8 cellular contexts compared by ENCODE assay signal in the genomic region with DNA sequence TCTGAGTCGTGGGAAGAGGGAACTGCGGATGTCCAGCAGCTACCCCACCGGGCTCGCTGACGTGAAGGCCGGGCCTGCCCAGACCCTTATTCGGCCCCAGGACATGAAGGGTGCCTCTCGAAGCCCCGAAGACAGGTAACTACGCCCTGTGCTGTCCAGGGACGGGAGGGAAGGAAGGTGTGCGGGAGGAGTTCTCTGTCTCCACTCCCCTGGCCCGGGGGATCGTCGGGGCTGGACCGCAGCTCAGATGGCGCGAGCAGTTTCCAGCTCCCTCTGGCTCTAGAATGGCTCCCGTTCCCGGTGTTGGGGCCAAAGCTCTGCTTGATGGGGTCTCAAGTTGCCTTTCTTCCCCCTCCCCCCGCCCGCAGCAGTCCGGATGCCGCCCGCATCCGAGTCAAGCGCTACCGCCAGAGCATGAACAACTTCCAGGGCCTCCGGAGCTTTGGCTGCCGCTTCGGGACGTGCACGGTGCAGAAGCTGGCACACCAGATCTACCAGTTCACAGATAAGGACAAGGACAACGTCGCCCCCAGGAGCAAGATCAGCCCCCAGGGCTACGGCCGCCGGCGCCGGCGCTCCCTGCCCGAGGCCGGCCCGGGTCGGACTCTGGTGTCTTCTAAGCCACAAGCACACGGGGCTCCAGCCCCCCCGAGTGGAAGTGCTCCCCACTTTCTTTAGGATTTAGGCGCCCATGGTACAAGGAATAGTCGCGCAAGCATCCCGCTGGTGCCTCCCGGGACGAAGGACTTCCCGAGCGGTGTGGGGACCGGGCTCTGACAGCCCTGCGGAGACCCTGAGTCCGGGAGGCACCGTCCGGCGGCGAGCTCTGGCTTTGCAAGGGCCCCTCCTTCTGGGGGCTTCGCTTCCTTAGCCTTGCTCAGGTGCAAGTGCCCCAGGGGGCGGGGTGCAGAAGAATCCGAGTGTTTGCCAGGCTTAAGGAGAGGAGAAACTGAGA. TPM values are rescaled to one million over a fixed set of nuclear protein-coding genes. Genes with fewer than 3 reads are reported as not detected.
DNase-seq lines count a peak whose midpoint lies in the region; ATAC-seq, FAIRE-seq and TF ChIP-seq lines count a peak whose summit lies in the region.

No MANE protein-coding gene starts in this region.

- H3K4me3 Mint-ChIP-seq in activated CD8-positive, alpha-beta T cell treated with anti-CD3 and anti-CD28 coated beads, Interleukin-2, amount 10 ng/mL, durations not matched to agents 7 days and 5 days: peak overlapping the region; percentile 96
- peak overlapping the region; percentile 93 for H3K4me3 Mint-ChIP-seq in progenitor cell of endocrine pancreas (ENCODE audit: low read depth)

- peaks cover 53% of the 10 kb centered on the region for H3K27me3 Mint-ChIP-seq in activated CD8-positive, alpha-beta T cell treated with anti-CD3 and anti-CD28 coated beads, Interleukin-2, amount 10 ng/mL, durations not matched to agents 7 days and 5 days (ENCODE audit: low read depth)
- peaks cover 74% of the 10 kb centered on the region for H3K27me3 Mint-ChIP-seq in progenitor cell of endocrine pancreas

- H3K4me1 Mint-ChIP-seq in activated CD8-positive, alpha-beta T cell treated with anti-CD3 and anti-CD28 coated beads, Interleukin-2, amount 10 ng/mL, durations not matched to agents 7 days and 5 days (ENCODE audit: low read depth): peaks cover 64% of the 10 kb centered on the region
- H3K4me1 Mint-ChIP-seq in progenitor cell of endocrine pancreas (ENCODE audit: low read depth): peaks cover 27% of the 10 kb centered on the region

- FAIRE-seq in frontal cortex (lab: Jason Lieb, UNC): no peak

- peak; percentile 44 for DNase-seq in stimulated activated CD4-positive, alpha-beta T cell treated with anti-CD3 and anti-CD28 coated beads, Interleukin-15, amount 100 ng/mL, for 24 hours
- no peak for DNase-seq in stimulated activated CD4-positive, alpha-beta T cell treated with anti-CD3 and anti-CD28 coated beads, Interleukin-2, amount 100 ng/mL, for 48 hours
- DNase-seq in activated CD8-positive, alpha-beta T cell treated with anti-CD3 and anti-CD28 coated beads, Interleukin-2, amount 10 ng/mL, durations not matched to agents 7 days and 5 days: no peak
- DNase-seq in frontal cortex (ENCODE audit: low spot score in 2 of 2): peak; percentile 19 to 47
- DNase-seq in progenitor cell of endocrine pancreas (ENCODE audit: low spot score, unreplicated experiment): no peak

- no peaks in the 10 kb centered on the region for H3K9me3 Mint-ChIP-seq in activated CD8-positive, alpha-beta T cell treated with anti-CD3 and anti-CD28 coated beads, Interleukin-2, amount 10 ng/mL, durations not matched to agents 7 days and 5 days (ENCODE audit: insufficient read depth)
- H3K9me3 Mint-ChIP-seq in progenitor cell of endocrine pancreas (ENCODE audit: low read depth): no peaks in the 10 kb centered on the region

- peaks cover 6% of the 10 kb centered on the region for H3K36me3 Mint-ChIP-seq in activated CD8-positive, alpha-beta T cell treated with anti-CD3 and anti-CD28 coated beads, Interleukin-2, amount 10 ng/mL, durations not matched to agents 7 days and 5 days (ENCODE audit: low read depth)
- no peaks in the 10 kb centered on the region for H3K36me3 Mint-ChIP-seq in progenitor cell of endocrine pancreas (ENCODE audit: insufficient read depth)

- no peak for TF ChIP-seq CTCF in progenitor cell of endocrine pancreas (IDR thresholded peaks at IDR 0.05; ENCODE audit: unreplicated experiment)

- H3K27ac Mint-ChIP-seq in activated CD8-positive, alpha-beta T cell treated with anti-CD3 and anti-CD28 coated beads, Interleukin-2, amount 10 ng/mL, durations not matched to agents 7 days and 5 days: no peak overlapping the region
- peak overlapping the region; percentile 70 for H3K27ac Mint-ChIP-seq in progenitor cell of endocrine pancreas

- ATAC-seq in activated CD8-positive, alpha-beta T cell treated with anti-CD3 and anti-CD28 coated beads, Interleukin-2, amount 10 ng/mL, durations not matched to agents 7 days and 5 days: no peak
- no peak for ATAC-seq in HG02840 (IDR thresholded peaks at IDR 0.05; ENCODE audit: low FRiP score, unreplicated experiment)
- ATAC-seq in GM21529 (IDR thresholded peaks at IDR 0.05; ENCODE audit: unreplicated experiment): no peak
- no peak for ATAC-seq in HG03159 (IDR thresholded peaks at IDR 0.05; ENCODE audit: unreplicated experiment)

- POLR2A ChIA-PET in activated CD8-positive, alpha-beta T cell treated with anti-CD3 and anti-CD28 coated beads, Interleukin-2, amount 10 ng/mL, durations not matched to agents 7 days and 5 days (lab: Charles Lee): no interaction called here

- CTCF ChIA-PET in activated CD8-positive, alpha-beta T cell treated with anti-CD3 and anti-CD28 coated beads, Interleukin-2, amount 10 ng/mL, durations not matched to agents 7 days and 5 days (lab: Charles Lee): interaction anchor here (0.9 to 5.5 kb wide), 11 partner anchors 7 to 557 kb away, joined by 3 to 36 read pairs (median 13); no protein-coding TSS in a partner anchor

RNA-seq across cellular contexts. Expression of a gene that starts 1.4 kb away (rescaled TPM):
- total RNA-seq in activated CD8-positive, alpha-beta T cell treated with anti-CD3 and anti-CD28 coated beads, Interleukin-2, amount 10 ng/mL, durations not matched to agents 7 days and 5 days: 1 to 10 TPM; 3.6 to 3.9 TPM
- total RNA-seq in frontal cortex (8.6 TPM), progenitor cell of endocrine pancreas (8.4 and 9.4 TPM in 2 replicates)

RNA-seq across cellular contexts. Expression of a gene that starts 12.2 kb away (rescaled TPM):
- total RNA-seq in activated CD8-positive, alpha-beta T cell treated with anti-CD3 and anti-CD28 coated beads, Interleukin-2, amount 10 ng/mL, durations not matched to agents 7 days and 5 days: 1 to 10 TPM; 5.1 to 5.9 TPM
- total RNA-seq in frontal cortex (104 TPM), progenitor cell of endocrine pancreas (43.8 and 44.9 TPM in 2 replicates)

Comparison
In these comparisons a context has a peak if more than half of its experiments do, and no peak if none do; other contexts are left out.
1. DNase-seq: peak in stimulated activated CD4-positive, alpha-beta T cell treated with anti-CD3 and anti-CD28 coated beads, Interleukin-15, amount 100 ng/mL, for 24 hours (single experiment) and frontal cortex (2 of 2); none in stimulated activated CD4-positive, alpha-beta T cell treated with anti-CD3 and anti-CD28 coated beads, Interleukin-2, amount 100 ng/mL, for 48 hours (0 of 2), activated CD8-positive, alpha-beta T cell treated with anti-CD3 and anti-CD28 coated beads, Interleukin-2, amount 10 ng/mL, durations not matched to agents 7 days and 5 days (single experiment) and progenitor cell of endocrine pancreas (single experiment).